ENCODE assay signal across 3 cellular contexts in the genomic region with DNA sequence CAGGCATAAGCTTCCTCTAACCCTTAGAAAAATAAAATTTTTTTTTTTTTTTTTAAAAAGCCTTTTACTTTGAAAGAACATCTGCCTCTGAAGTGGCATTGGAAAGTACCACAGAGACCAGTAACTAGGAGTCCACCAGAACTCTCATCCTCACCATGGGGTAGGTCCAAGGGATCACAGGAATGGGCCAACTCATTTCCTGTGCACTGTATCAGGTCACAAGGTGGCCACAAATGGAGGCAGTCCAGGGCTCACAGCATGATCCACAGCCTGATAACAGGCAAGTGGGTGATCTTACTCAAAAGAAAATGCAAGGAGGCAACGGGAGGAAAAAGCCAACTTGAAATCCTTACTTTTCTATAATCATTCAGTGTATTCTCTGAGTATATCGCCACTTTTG. TPM values are rescaled to one million over a fixed set of nuclear protein-coding genes. Genes with fewer than 3 reads are reported as not detected.
"Had no signal": no experiment of that assay in that cellular context is flagged by ENCODE, and none has a peak within 500 bp of the region (broad histone marks: within the 10 kb centered on the region; RNA-seq: fewer than 3 reads in every experiment).

No MANE protein-coding gene starts in this region.

RNA-seq across cellular contexts. Expression of a gene that starts 46.8 kb away (rescaled TPM):
- total RNA-seq: activated CD8-positive, alpha-beta memory T cell treated with anti-CD3 and anti-CD28 coated beads for 36 hours; activated naive CD4-positive, alpha-beta T cell treated with anti-CD3 and anti-CD28 coated beads for 36 hours; Right ventricle myocardium inferior had no signal
